In genomic region chr19:32809254-32809653, GRCh38 we compare ENCODE assay signal across 15 cellular contexts.
DNase-seq lines count a peak whose midpoint lies in the region; ATAC-seq and TF ChIP-seq lines count a peak whose summit lies in the region.
"Had no signal": no experiment of that assay in that cellular context is flagged by ENCODE, and none has a peak within 500 bp of the region (broad histone marks: within the 10 kb centered on the region; RNA-seq: fewer than 3 reads in every experiment).

No MANE protein-coding gene starts in this region.

- in situ Hi-C loops in GM23248 (cut with MboI) = no loop called here

- H3K4me3 Mint-ChIP-seq in CD4-positive, CD25-positive, alpha-beta regulatory T cell = peak overlapping the region in 3 of 4 donors; percentile 20 to 82 (median 63)

- peaks cover 9 to 26% (median 17%) of the 10 kb centered on the region in 4 donors for H3K4me1 Mint-ChIP-seq in CD4-positive, CD25-positive, alpha-beta regulatory T cell

- H3K79me2 ChIP-seq in GM23248 (ENCODE audit: insufficient read depth) = no peaks in the 10 kb centered on the region

- WGBS in GM23248 (ENCODE audit: low coverage in 1 of 2, low lambda C conversion rate in 2 of 2, missing lambda C conversion rate in 2 of 2), 2 experiments = 18 to 32% methylated on average over 5 of the region's 5 CpGs

- H3K27ac ChIP-seq in CD4-positive, CD25-positive, alpha-beta regulatory T cell (ENCODE audit: insufficient read depth, low read length, poor library complexity, severe bottlenecking) = no peak overlapping the region
- H3K27ac ChIP-seq in VCaP (peak overlapping the region; percentile 78), lower lobe of right lung (no peak overlapping the region), GM23248 (no peak overlapping the region)

- H3K27me3 ChIP-seq in CD4-positive, CD25-positive, alpha-beta regulatory T cell (ENCODE audit: control insufficient read depth, insufficient read depth, low read length) = no peaks in the 10 kb centered on the region
- H3K27me3 ChIP-seq in lower lobe of right lung (ENCODE audit: low read depth) (no peaks in the 10 kb centered on the region), GM23248 (replicated peaks; ENCODE audit: insufficient read depth) (peaks cover 10% of the 10 kb centered on the region)
- H3K27me3 ChIP-seq: BE2C, MG63 had no signal

- intact Hi-C loops in lower lobe of right lung (cut with DNase I) = no loop called here

- H3K9me2 ChIP-seq in GM23248 (ENCODE audit: insufficient read depth) = no peaks in the 10 kb centered on the region

- H3K9ac ChIP-seq in GM23248 = no peak overlapping the region

- H3K4me2 ChIP-seq in GM23248 (ENCODE audit: unreplicated experiment) = no peak overlapping the region
- H3K4me2 ChIP-seq: smooth muscle cell had no signal

- ATAC-seq in CD4-positive, CD25-positive, alpha-beta regulatory T cell (ENCODE audit: low read depth in 2 of 2) = peak in 1 of 2 donors; percentile 39
- ATAC-seq in GM18502 (IDR thresholded peaks at IDR 0.05; ENCODE audit: poor library complexity, unreplicated experiment) = peak; percentile 34
- peak; percentile 48 to 70 for ATAC-seq in lower lobe of right lung
- no peak for ATAC-seq in GM21723 (IDR thresholded peaks at IDR 0.05; ENCODE audit: unreplicated experiment)
- ATAC-seq in GM21825 (IDR thresholded peaks at IDR 0.05; ENCODE audit: unreplicated experiment) = no peak

- no peaks in the 10 kb centered on the region for H3K27me3 Mint-ChIP-seq in CD4-positive, CD25-positive, alpha-beta regulatory T cell

- no peaks in the 10 kb centered on the region for H3K9me3 ChIP-seq in CD4-positive, CD25-positive, alpha-beta regulatory T cell (ENCODE audit: control insufficient read depth in 2 of 2, low read length in 2 of 2)
- H3K9me3 ChIP-seq in lower lobe of right lung (no peaks in the 10 kb centered on the region), GM23248 (ENCODE audit: low read depth) (no peaks in the 10 kb centered on the region)
- H3K9me3 ChIP-seq: BE2C, MG63 had no signal

- no peaks in the 10 kb centered on the region for H4K20me1 ChIP-seq in GM23248 (ENCODE audit: insufficient read depth)

- no peaks in the 10 kb centered on the region for H3K4me1 ChIP-seq in CD4-positive, CD25-positive, alpha-beta regulatory T cell (ENCODE audit: control insufficient read depth, insufficient read depth, low read length, poor library complexity, severe bottlenecking)
- H3K4me1 ChIP-seq in lower lobe of right lung = no peaks in the 10 kb centered on the region
- no peaks in the 10 kb centered on the region for H3K4me1 ChIP-seq in GM23248 (ENCODE audit: insufficient read depth)
- H3K4me1 ChIP-seq: BE2C had no signal

- TF ChIP-seq CTCF in VCaP (conservative IDR thresholded peaks at IDR 0.05) (peak; percentile 21; the same call in 1 of the 2 replicates), lower lobe of right lung (IDR thresholded peaks at IDR 0.05) (no peak)

- peak overlapping the region in 2 of 3 donors; percentile 84 to 87 for H3K27ac Mint-ChIP-seq in CD4-positive, CD25-positive, alpha-beta regulatory T cell

- no peaks in the 10 kb centered on the region for H3K9me3 Mint-ChIP-seq in CD4-positive, CD25-positive, alpha-beta regulatory T cell

- H3K4me3 ChIP-seq in CD4-positive, CD25-positive, alpha-beta regulatory T cell (ENCODE audit: low read depth, low read length) = peak overlapping the region; percentile 48
- no peak overlapping the region for H3K4me3 ChIP-seq in lower lobe of right lung
- H3K4me3 ChIP-seq in GM23248 = no peak overlapping the region
- H3K4me3 ChIP-seq: MG63, smooth muscle cell had no signal

- H3K36me3 Mint-ChIP-seq in CD4-positive, CD25-positive, alpha-beta regulatory T cell = no peaks in the 10 kb centered on the region

- no peaks in the 10 kb centered on the region for H3K36me3 ChIP-seq in CD4-positive, CD25-positive, alpha-beta regulatory T cell (ENCODE audit: control insufficient read depth, insufficient read depth, low read length)
- H3K36me3 ChIP-seq in lower lobe of right lung (no peaks in the 10 kb centered on the region), GM23248 (ENCODE audit: low read depth) (no peaks in the 10 kb centered on the region)
- H3K36me3 ChIP-seq: BE2C, MG63 had no signal

- no peaks in the 10 kb centered on the region for H3F3A ChIP-seq in GM23248 (ENCODE audit: insufficient read depth)

- DNase-seq in CD4-positive, CD25-positive, alpha-beta regulatory T cell = no peak
- no peak for DNase-seq in lower lobe of right lung
- no peak for DNase-seq in GM23248
- no peak for DNase-seq in NCI-H1417 (lab: John Stamatoyannopoulos, UW)
- DNase-seq: activated CD4-positive, CD25-positive, alpha-beta regulatory T cell treated with anti-CD3 and anti-CD28 coated beads, Interleukin-2, amount 50 U/mL, for 72 hours; activated T-cell treated with anti-CD3 and anti-CD28 coated beads for 4 hours; BE2C; cortex of kidney; MG63; nucleus accumbens had no signal

- no peak overlapping the region for H2AFZ ChIP-seq in GM23248

Comparison
In these comparisons a context has a peak if more than half of its experiments do, and no peak if none do; other contexts are left out.
1. ATAC-seq: peak in GM18502 (single experiment) and lower lobe of right lung (2 of 2); none in GM21723 (single experiment) and GM21825 (single experiment).